1 cellular context compared by ENCODE assay signal in the genomic region with DNA sequence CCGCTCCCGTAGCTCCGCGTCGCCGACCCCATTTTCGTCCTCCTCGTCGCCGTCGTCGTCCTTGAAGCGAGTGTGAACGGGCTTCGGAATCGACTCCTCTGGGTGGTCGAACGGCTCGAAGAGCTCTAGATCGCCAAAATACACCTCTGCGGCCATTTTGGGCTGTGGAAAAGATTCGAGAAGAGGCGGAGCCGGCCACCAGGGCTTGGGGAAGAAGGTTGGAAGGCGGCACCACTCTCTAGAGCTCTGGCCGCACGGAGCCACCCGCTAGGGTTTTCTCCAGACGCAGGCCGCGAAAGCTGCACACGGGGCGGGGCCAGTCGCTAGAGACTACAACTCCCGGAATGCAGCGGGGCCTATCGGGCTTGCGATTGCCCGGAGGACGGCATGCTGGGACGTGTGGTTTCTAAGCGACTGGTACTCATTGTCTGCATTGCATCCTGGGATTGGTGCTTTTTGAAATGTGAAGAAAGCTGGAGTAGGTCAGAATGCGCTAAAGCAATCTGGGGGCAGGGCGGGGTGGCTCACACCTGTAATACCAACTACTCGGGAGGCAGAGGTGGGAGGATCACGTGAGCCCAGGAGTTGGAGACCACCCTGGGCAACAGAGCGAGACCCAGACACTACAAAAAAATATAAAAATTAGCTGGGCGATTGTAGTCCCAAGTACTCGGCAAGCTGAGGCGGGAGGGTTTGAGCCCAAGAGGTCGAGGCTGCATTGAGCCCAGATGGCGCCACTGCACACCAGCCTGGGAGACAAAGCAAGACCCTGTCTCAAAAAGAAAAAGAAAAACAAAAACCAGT.
TF ChIP-seq lines count a peak whose summit lies in the region.

A gene (minus strand): TSS at position 248 of the 804 bp plus-strand sequence. CDS start 92 bp downstream, at position 156.

TF ChIP-seq in GM12878, 131 proteins besides CTCF, POLR2A, EP300 and RAD21 (continued from another document and continues in another):
- TF ChIP-seq, protein P1, sequence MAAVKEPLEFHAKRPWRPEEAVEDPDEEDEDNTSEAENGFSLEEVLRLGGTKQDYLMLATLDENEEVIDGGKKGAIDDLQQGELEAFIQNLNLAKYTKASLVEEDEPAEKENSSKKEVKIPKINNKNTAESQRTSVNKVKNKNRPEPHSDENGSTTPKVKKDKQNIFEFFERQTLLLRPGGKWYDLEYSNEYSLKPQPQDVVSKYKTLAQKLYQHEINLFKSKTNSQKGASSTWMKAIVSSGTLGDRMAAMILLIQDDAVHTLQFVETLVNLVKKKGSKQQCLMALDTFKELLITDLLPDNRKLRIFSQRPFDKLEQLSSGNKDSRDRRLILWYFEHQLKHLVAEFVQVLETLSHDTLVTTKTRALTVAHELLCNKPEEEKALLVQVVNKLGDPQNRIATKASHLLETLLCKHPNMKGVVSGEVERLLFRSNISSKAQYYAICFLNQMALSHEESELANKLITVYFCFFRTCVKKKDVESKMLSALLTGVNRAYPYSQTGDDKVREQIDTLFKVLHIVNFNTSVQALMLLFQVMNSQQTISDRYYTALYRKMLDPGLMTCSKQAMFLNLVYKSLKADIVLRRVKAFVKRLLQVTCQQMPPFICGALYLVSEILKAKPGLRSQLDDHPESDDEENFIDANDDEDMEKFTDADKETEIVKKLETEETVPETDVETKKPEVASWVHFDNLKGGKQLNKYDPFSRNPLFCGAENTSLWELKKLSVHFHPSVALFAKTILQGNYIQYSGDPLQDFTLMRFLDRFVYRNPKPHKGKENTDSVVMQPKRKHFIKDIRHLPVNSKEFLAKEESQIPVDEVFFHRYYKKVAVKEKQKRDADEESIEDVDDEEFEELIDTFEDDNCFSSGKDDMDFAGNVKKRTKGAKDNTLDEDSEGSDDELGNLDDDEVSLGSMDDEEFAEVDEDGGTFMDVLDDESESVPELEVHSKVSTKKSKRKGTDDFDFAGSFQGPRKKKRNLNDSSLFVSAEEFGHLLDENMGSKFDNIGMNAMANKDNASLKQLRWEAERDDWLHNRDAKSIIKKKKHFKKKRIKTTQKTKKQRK (IDR thresholded peaks at IDR 0.05; ENCODE audit: low read depth, low read length) = no peak
- TF ChIP-seq, protein P2, sequence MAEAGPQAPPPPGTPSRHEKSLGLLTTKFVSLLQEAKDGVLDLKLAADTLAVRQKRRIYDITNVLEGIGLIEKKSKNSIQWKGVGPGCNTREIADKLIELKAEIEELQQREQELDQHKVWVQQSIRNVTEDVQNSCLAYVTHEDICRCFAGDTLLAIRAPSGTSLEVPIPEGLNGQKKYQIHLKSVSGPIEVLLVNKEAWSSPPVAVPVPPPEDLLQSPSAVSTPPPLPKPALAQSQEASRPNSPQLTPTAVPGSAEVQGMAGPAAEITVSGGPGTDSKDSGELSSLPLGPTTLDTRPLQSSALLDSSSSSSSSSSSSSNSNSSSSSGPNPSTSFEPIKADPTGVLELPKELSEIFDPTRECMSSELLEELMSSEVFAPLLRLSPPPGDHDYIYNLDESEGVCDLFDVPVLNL (IDR thresholded peaks at IDR 0.05; ENCODE audit: low read depth, low read length) = no peak
- TF ChIP-seq TARDBP (IDR thresholded peaks at IDR 0.05; ENCODE audit: borderline replicate concordance) (peak; percentile 92), SUPT20H (IDR thresholded peaks at IDR 0.05; ENCODE audit: borderline replicate concordance, control insufficient read depth, low read depth, low read length) (no peak), SREBF1 (IDR thresholded peaks at IDR 0.05; ENCODE audit: low read length) (peak; percentile 54; the same call in 1 of the 2 replicates), HDAC6 (IDR thresholded peaks at IDR 0.05; ENCODE audit: unreplicated experiment) (no peak), IKZF2 (IDR thresholded peaks at IDR 0.05) (no peak; a peak in 1 of 4 replicates), CBFB (IDR thresholded peaks at IDR 0.05; ENCODE audit: low read depth) (peak; percentile 89), IKZF1 (conservative IDR thresholded peaks at IDR 0.05) (peak; percentile 97), CEBPB (IDR thresholded peaks at IDR 0.05; ENCODE audit: borderline replicate concordance in 1 of 2, low read depth in 2 of 2, low read length in 2 of 2) (no peak), RUNX3 (IDR thresholded peaks at IDR 0.05; ENCODE audit: low read length) (peak; percentile 83), SMAD1 (IDR thresholded peaks at IDR 0.05; ENCODE audit: low read depth, partially characterized antibody) (peak; percentile 43), RAD51 (IDR thresholded peaks at IDR 0.05) (peak; percentile 87; the same call in 1 of the 2 replicates), RBBP5 (conservative IDR thresholded peaks at IDR 0.05) (no peak), MEF2A (IDR thresholded peaks at IDR 0.05; ENCODE audit: insufficient read depth, low read depth, low read length) (peak; percentile 42; the same call in 1 of the 2 replicates), SMC3 (IDR thresholded peaks at IDR 0.05; ENCODE audit: borderline replicate concordance, low read length) (no peak), EED (IDR thresholded peaks at IDR 0.05; ENCODE audit: low read depth) (no peak), ZNF24 (IDR thresholded peaks at IDR 0.05) (no peak), SRF (IDR thresholded peaks at IDR 0.05; ENCODE audit: low read depth in 2 of 2, low read length in 2 of 2) (peak in 1 of 2 experiments; percentile 32; a peak in 2 of 4 replicates), POU2F2 (IDR thresholded peaks at IDR 0.05; ENCODE audit: borderline replicate concordance, low read depth, low read length) (peak; percentile 64), EGR1 (IDR thresholded peaks at IDR 0.05; ENCODE audit: borderline replicate concordance in 1 of 2, low read depth in 2 of 2, low read length in 2 of 2) (0 out of 3 replicates have a peak, but pooled peaks of 1 of the 2 experiments have one; percentile 60), TCF7 (IDR thresholded peaks at IDR 0.05; ENCODE audit: borderline replicate concordance) (no peak), JUND (IDR thresholded peaks at IDR 0.05; ENCODE audit: low read depth, low read length) (no peak), BCL11A (IDR thresholded peaks at IDR 0.05; ENCODE audit: low read depth, low read length) (no peak), POLR2AphosphoS5 (IDR thresholded peaks at IDR 0.05; ENCODE audit: low read length) (peak; percentile 84), FOXM1 (IDR thresholded peaks at IDR 0.05; ENCODE audit: low read depth, low read length) (peak; percentile 83), TAF1 (IDR thresholded peaks at IDR 0.05; ENCODE audit: borderline replicate concordance, low read depth, low read length) (peak; percentile 87), YBX1 (IDR thresholded peaks at IDR 0.05) (no peak), ASH2L (IDR thresholded peaks at IDR 0.05; ENCODE audit: borderline replicate concordance, low read depth) (0 out of 2 replicates have a peak, but pooled peaks have one; percentile 27), NR2C1 (IDR thresholded peaks at IDR 0.05) (peak; percentile 56), ZNF274 (IDR thresholded peaks at IDR 0.05; ENCODE audit: insufficient read depth, insufficient read length) (no peak), YY1 (IDR thresholded peaks at IDR 0.05; ENCODE audit: low read depth, low read length) (peak; percentile 95), SMARCA5 (IDR thresholded peaks at IDR 0.05) (peak; percentile 47), ZNF207 (IDR thresholded peaks at IDR 0.05; ENCODE audit: borderline replicate concordance) (no peak), RELA (IDR thresholded peaks at IDR 0.05; ENCODE audit: borderline replicate concordance, partially characterized antibody) (peak; percentile 60), MTA2 (IDR thresholded peaks at IDR 0.05; ENCODE audit: low read depth) (no peak), CREB1 (IDR thresholded peaks at IDR 0.05; ENCODE audit: low read depth) (peak; percentile 88), MXI1 (IDR thresholded peaks at IDR 0.05; ENCODE audit: low read depth, low read length) (peak; percentile 86), IRF4 (IDR thresholded peaks at IDR 0.05; ENCODE audit: low read depth, low read length) (peak; percentile 38; the same call in 1 of the 2 replicates), PML (IDR thresholded peaks at IDR 0.05; ENCODE audit: low read length) (peak; percentile 69; the same call in 1 of the 2 replicates), NFXL1 (IDR thresholded peaks at IDR 0.05; ENCODE audit: borderline replicate concordance) (no peak)
- TF ChIP-seq, protein P3, sequence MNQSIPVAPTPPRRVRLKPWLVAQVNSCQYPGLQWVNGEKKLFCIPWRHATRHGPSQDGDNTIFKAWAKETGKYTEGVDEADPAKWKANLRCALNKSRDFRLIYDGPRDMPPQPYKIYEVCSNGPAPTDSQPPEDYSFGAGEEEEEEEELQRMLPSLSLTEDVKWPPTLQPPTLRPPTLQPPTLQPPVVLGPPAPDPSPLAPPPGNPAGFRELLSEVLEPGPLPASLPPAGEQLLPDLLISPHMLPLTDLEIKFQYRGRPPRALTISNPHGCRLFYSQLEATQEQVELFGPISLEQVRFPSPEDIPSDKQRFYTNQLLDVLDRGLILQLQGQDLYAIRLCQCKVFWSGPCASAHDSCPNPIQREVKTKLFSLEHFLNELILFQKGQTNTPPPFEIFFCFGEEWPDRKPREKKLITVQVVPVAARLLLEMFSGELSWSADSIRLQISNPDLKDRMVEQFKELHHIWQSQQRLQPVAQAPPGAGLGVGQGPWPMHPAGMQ (IDR thresholded peaks at IDR 0.05; ENCODE audit: borderline replicate concordance) = no peak
- TF ChIP-seq, protein P4, sequence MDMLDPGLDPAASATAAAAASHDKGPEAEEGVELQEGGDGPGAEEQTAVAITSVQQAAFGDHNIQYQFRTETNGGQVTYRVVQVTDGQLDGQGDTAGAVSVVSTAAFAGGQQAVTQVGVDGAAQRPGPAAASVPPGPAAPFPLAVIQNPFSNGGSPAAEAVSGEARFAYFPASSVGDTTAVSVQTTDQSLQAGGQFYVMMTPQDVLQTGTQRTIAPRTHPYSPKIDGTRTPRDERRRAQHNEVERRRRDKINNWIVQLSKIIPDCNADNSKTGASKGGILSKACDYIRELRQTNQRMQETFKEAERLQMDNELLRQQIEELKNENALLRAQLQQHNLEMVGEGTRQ (IDR thresholded peaks at IDR 0.05; ENCODE audit: borderline replicate concordance, low read depth, low read length) = no peak
- TF ChIP-seq, protein P5, sequence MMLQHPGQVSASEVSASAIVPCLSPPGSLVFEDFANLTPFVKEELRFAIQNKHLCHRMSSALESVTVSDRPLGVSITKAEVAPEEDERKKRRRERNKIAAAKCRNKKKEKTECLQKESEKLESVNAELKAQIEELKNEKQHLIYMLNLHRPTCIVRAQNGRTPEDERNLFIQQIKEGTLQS (IDR thresholded peaks at IDR 0.05; ENCODE audit: borderline replicate concordance, extremely low read depth, low read depth, low read length) = peak; percentile 4; the same call in 1 of the 2 replicates
- TF ChIP-seq, protein P6, sequence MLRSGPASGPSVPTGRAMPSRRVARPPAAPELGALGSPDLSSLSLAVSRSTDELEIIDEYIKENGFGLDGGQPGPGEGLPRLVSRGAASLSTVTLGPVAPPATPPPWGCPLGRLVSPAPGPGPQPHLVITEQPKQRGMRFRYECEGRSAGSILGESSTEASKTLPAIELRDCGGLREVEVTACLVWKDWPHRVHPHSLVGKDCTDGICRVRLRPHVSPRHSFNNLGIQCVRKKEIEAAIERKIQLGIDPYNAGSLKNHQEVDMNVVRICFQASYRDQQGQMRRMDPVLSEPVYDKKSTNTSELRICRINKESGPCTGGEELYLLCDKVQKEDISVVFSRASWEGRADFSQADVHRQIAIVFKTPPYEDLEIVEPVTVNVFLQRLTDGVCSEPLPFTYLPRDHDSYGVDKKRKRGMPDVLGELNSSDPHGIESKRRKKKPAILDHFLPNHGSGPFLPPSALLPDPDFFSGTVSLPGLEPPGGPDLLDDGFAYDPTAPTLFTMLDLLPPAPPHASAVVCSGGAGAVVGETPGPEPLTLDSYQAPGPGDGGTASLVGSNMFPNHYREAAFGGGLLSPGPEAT (IDR thresholded peaks at IDR 0.05; ENCODE audit: low read depth) = peak; percentile 80
- TF ChIP-seq, protein P7, sequence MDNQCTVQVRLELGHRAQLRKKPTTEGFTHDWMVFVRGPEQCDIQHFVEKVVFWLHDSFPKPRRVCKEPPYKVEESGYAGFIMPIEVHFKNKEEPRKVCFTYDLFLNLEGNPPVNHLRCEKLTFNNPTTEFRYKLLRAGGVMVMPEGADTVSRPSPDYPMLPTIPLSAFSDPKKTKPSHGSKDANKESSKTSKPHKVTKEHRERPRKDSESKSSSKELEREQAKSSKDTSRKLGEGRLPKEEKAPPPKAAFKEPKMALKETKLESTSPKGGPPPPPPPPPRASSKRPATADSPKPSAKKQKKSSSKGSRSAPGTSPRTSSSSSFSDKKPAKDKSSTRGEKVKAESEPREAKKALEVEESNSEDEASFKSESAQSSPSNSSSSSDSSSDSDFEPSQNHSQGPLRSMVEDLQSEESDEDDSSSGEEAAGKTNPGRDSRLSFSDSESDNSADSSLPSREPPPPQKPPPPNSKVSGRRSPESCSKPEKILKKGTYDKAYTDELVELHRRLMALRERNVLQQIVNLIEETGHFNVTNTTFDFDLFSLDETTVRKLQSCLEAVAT (IDR thresholded peaks at IDR 0.05) = peak; percentile 84
- TF ChIP-seq, protein P8, sequence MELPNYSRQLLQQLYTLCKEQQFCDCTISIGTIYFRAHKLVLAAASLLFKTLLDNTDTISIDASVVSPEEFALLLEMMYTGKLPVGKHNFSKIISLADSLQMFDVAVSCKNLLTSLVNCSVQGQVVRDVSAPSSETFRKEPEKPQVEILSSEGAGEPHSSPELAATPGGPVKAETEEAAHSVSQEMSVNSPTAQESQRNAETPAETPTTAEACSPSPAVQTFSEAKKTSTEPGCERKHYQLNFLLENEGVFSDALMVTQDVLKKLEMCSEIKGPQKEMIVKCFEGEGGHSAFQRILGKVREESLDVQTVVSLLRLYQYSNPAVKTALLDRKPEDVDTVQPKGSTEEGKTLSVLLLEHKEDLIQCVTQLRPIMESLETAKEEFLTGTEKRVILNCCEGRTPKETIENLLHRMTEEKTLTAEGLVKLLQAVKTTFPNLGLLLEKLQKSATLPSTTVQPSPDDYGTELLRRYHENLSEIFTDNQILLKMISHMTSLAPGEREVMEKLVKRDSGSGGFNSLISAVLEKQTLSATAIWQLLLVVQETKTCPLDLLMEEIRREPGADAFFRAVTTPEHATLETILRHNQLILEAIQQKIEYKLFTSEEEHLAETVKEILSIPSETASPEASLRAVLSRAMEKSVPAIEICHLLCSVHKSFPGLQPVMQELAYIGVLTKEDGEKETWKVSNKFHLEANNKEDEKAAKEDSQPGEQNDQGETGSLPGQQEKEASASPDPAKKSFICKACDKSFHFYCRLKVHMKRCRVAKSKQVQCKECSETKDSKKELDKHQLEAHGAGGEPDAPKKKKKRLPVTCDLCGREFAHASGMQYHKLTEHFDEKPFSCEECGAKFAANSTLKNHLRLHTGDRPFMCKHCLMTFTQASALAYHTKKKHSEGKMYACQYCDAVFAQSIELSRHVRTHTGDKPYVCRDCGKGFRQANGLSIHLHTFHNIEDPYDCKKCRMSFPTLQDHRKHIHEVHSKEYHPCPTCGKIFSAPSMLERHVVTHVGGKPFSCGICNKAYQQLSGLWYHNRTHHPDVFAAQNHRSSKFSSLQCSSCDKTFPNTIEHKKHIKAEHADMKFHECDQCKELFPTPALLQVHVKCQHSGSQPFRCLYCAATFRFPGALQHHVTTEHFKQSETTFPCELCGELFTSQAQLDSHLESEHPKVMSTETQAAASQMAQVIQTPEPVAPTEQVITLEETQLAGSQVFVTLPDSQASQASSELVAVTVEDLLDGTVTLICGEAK (IDR thresholded peaks at IDR 0.05; ENCODE audit: borderline replicate concordance) = peak; percentile 62; the same call in 1 of the 2 replicates
